ENCODE assay signal across 8 cellular contexts in the genomic region with DNA sequence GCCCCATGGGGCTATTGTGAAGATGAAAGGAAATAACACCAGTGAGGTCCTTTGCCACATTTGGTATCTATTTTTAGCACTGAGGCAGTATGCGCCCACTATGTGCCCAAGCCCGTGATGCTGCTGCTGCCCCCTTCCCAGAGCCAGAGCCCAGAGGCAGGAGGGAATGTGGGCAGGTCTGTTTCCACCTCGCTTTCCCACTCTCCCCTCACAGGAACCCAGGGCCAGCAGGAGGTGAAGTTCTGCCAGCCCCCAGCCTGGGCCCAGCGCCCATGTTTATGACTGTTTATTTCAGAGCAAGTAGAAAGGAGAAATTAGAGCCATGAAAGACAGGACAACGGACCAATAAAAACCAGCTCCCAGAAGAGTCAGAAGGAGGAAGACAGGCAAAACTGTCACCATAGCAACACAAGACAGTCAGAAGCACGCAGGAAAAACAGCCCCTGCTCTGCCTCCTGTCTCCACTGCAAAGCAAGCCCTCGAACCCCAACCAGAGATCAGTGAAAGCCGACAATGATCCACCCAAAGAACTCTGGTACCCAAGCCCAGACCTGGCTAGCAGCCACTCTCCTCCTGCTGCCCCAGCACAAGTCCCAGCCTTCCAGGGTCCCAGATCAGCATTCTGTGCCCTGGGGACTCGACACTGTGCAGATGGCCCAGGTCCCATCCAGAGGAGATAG. TPM values are rescaled to one million over a fixed set of nuclear protein-coding genes. Genes with fewer than 3 reads are reported as not detected.
A peak's percentile ranks its signal among the peaks of the same experiment; 100 is the strongest.
DNase-seq lines count a peak whose midpoint lies in the region; ATAC-seq and TF ChIP-seq lines count a peak whose summit lies in the region.

No MANE protein-coding gene starts in this region.

- H3K9me3 Mint-ChIP-seq in activated CD8-positive, alpha-beta T cell treated with anti-CD3 and anti-CD28 coated beads, Interleukin-2, amount 10 ng/mL, durations not matched to agents 7 days and 5 days (ENCODE audit: insufficient read depth), result no peaks in the 10 kb centered on the region

- H3K36me3 ChIP-seq in osteoblast (ENCODE audit: insufficient read depth, low read length), result no peaks in the 10 kb centered on the region

- CTCF ChIA-PET in activated CD8-positive, alpha-beta T cell treated with anti-CD3 and anti-CD28 coated beads, Interleukin-2, amount 10 ng/mL, durations not matched to agents 7 days and 5 days (lab: Charles Lee), result no interaction called here

- no peak overlapping the region for H3K4me3 ChIP-seq in osteoblast (ENCODE audit: insufficient read depth, low read length)

- H3K4me2 ChIP-seq in osteoblast (ENCODE audit: insufficient read depth, low read length), result no peak overlapping the region

- H3K36me3 Mint-ChIP-seq in activated CD8-positive, alpha-beta T cell treated with anti-CD3 and anti-CD28 coated beads, Interleukin-2, amount 10 ng/mL, durations not matched to agents 7 days and 5 days (ENCODE audit: low read depth), result no peaks in the 10 kb centered on the region

- peak; percentile 27 for ATAC-seq in HG03432 (IDR thresholded peaks at IDR 0.05; ENCODE audit: unreplicated experiment)
- no peak for ATAC-seq in activated CD8-positive, alpha-beta T cell treated with anti-CD3 and anti-CD28 coated beads, Interleukin-2, amount 10 ng/mL, durations not matched to agents 7 days and 5 days

- H3K4me1 ChIP-seq in osteoblast (ENCODE audit: insufficient read depth, low read length), result no peaks in the 10 kb centered on the region

- H3K27ac Mint-ChIP-seq in activated CD8-positive, alpha-beta T cell treated with anti-CD3 and anti-CD28 coated beads, Interleukin-2, amount 10 ng/mL, durations not matched to agents 7 days and 5 days, result no peak overlapping the region

- H3K4me1 Mint-ChIP-seq in activated CD8-positive, alpha-beta T cell treated with anti-CD3 and anti-CD28 coated beads, Interleukin-2, amount 10 ng/mL, durations not matched to agents 7 days and 5 days (ENCODE audit: low read depth), result peaks cover 15% of the 10 kb centered on the region

- no peaks in the 10 kb centered on the region for H3K79me2 ChIP-seq in osteoblast (ENCODE audit: insufficient read depth, low read length)

- H2AFZ ChIP-seq in osteoblast (ENCODE audit: low read length), result no peak overlapping the region

- peaks cover 37% of the 10 kb centered on the region for H3K27me3 Mint-ChIP-seq in activated CD8-positive, alpha-beta T cell treated with anti-CD3 and anti-CD28 coated beads, Interleukin-2, amount 10 ng/mL, durations not matched to agents 7 days and 5 days (ENCODE audit: low read depth)

- POLR2A ChIA-PET in activated CD8-positive, alpha-beta T cell treated with anti-CD3 and anti-CD28 coated beads, Interleukin-2, amount 10 ng/mL, durations not matched to agents 7 days and 5 days (lab: Charles Lee), result interaction anchor here (1.0 kb wide), 1 partner anchor 9 kb away, joined by 3 read pairs; no protein-coding TSS in a partner anchor

- DNase-seq in C1 segment of cervical spinal cord (lab: John Stamatoyannopoulos, UW) (peak in 13 of 14 donors; percentile 29 to 85 (median 55)), globus pallidus (ENCODE audit: low spot score) (peak; percentile 79), occipital lobe (lab: John Stamatoyannopoulos, UW) (peak; percentile 71), osteoblast (ENCODE audit: insufficient read length, low spot score, missing footprints) (no peak), NCI-H1417 treated with DMSO at 0.1 percent for 48 hours (lab: John Stamatoyannopoulos, UW) (no peak), COLO829 (ENCODE audit: low spot score) (no peak)
- DNase-seq in activated CD8-positive, alpha-beta T cell treated with anti-CD3 and anti-CD28 coated beads, Interleukin-2, amount 10 ng/mL, durations not matched to agents 7 days and 5 days, result no peak

- H4K20me1 ChIP-seq in osteoblast (ENCODE audit: insufficient read depth, low read length), result no peaks in the 10 kb centered on the region

- H3K27me3 ChIP-seq in osteoblast (ENCODE audit: insufficient read depth, low read length), result peaks cover 33% of the 10 kb centered on the region

- no peak overlapping the region for H3K27ac ChIP-seq in osteoblast (ENCODE audit: low read depth, low read length)

- TF ChIP-seq CTCF in osteoblast (IDR thresholded peaks at IDR 0.05; ENCODE audit: extremely low read depth, low read depth, low read length), result no peak

- peak overlapping the region; percentile 34 for H3K4me3 Mint-ChIP-seq in activated CD8-positive, alpha-beta T cell treated with anti-CD3 and anti-CD28 coated beads, Interleukin-2, amount 10 ng/mL, durations not matched to agents 7 days and 5 days

- H3K9me3 ChIP-seq in osteoblast (ENCODE audit: low read depth, low read length), result no peaks in the 10 kb centered on the region

RNA-seq across cellular contexts. Expression of a gene that starts 1.4 kb away (rescaled TPM):
- total RNA-seq in activated CD8-positive, alpha-beta T cell treated with anti-CD3 and anti-CD28 coated beads, Interleukin-2, amount 10 ng/mL, durations not matched to agents 7 days and 5 days, result under 1 TPM; 0.78 to 0.84 TPM
- 230 TPM for total RNA-seq in occipital lobe
- 1.8 and 2.2 TPM in 2 replicates for total RNA-seq in osteoblast

Comparison
In these comparisons a context has a peak if more than half of its experiments do, and no peak if none do; other contexts are left out.
1. DNase-seq: peak in C1 segment of cervical spinal cord (13 of 14), globus pallidus (single experiment) and occipital lobe (single experiment); none in activated CD8-positive, alpha-beta T cell treated with anti-CD3 and anti-CD28 coated beads, Interleukin-2, amount 10 ng/mL, durations not matched to agents 7 days and 5 days (single experiment), osteoblast (single experiment), NCI-H1417 treated with DMSO at 0.1 percent for 48 hours (single experiment) and COLO829 (single experiment).
2. RNA of a gene that starts 1.4 kb away (total RNA-seq): 230 TPM in occipital lobe (single experiment); 1.8 to 2.2 TPM in osteoblast and 0.78 to 0.84 TPM in activated CD8-positive, alpha-beta T cell treated with anti-CD3 and anti-CD28 coated beads, Interleukin-2, amount 10 ng/mL, durations not matched to agents 7 days and 5 days; every median in the first group is over 10 times any median in the second.